15 cellular contexts compared by ENCODE assay signal in the genomic region with DNA sequence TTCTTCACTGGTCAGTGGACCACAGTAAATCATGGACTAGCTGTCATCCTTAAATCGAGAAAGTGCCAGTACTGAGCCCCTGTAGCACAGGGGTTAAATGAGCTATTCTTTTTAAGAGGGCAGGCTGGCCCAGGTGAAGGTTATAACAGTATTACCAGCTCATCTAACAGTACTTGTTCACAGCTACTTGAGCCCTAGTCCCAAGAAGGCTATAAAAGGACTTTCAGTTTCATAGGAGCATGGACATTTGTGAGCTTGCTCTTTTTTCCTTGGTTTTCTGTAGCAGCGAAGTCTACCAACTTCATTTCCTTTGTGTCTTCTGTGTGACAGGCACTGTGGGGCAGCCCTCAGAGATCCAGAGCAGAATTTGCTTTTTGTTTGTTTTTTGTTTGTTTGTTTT.
A peak's percentile ranks its signal among the peaks of the same experiment; 100 is the strongest.
DNase-seq lines count a peak whose midpoint lies in the region; ATAC-seq and TF ChIP-seq lines count a peak whose summit lies in the region.
"Had no signal": no experiment of that assay in that cellular context is flagged by ENCODE, and none has a peak within 500 bp of the region (broad histone marks: within the 10 kb centered on the region; RNA-seq: fewer than 3 reads in every experiment).

No MANE protein-coding gene starts in this region.

- H3K36me3 ChIP-seq in HEK293 (ENCODE audit: control insufficient read depth in 2 of 2, insufficient read depth in 1 of 2, low read length in 2 of 2) (peaks cover under 1 to 3% of the 10 kb centered on the region in 2 experiments; a peak in 2 of 3 replicates), MM.1S (replicated peaks; ENCODE audit: insufficient read depth, low read length) (no peaks in the 10 kb centered on the region), endocrine pancreas (ENCODE audit: control insufficient read depth, insufficient read depth, low read length) (no peaks in the 10 kb centered on the region), osteoblast (ENCODE audit: insufficient read depth, low read length) (no peaks in the 10 kb centered on the region), SK-N-SH (replicated peaks in 1 of 2; ENCODE audit: control insufficient read depth in 1 of 2, insufficient read depth in 2 of 2, low read length in 1 of 2) (no peaks in the 10 kb centered on the region)

- H3K79me2 ChIP-seq in MM.1S (ENCODE audit: low read length) (no peaks in the 10 kb centered on the region), osteoblast (ENCODE audit: insufficient read depth, low read length) (no peaks in the 10 kb centered on the region), SK-N-SH (ENCODE audit: insufficient read depth) (no peaks in the 10 kb centered on the region)

- H3K27me3 ChIP-seq in MM.1S (replicated peaks; ENCODE audit: insufficient read depth, low read length) (no peaks in the 10 kb centered on the region), endocrine pancreas (ENCODE audit: control insufficient read depth, insufficient read depth, low read length) (no peaks in the 10 kb centered on the region), osteoblast (ENCODE audit: insufficient read depth, low read length) (no peaks in the 10 kb centered on the region), SK-N-SH (ENCODE audit: insufficient read depth) (no peaks in the 10 kb centered on the region)

- H4K20me1 ChIP-seq in MM.1S (ENCODE audit: insufficient read depth, low read length) (no peaks in the 10 kb centered on the region), osteoblast (ENCODE audit: insufficient read depth, low read length) (no peaks in the 10 kb centered on the region), SK-N-SH (ENCODE audit: insufficient read depth) (no peaks in the 10 kb centered on the region)

- POLR2A ChIA-PET in HEK293 (lab: Yijun Ruan, JAX) (interaction anchor here (0.9 kb wide), 1 partner anchor 9 kb away, joined by 4 read pairs; no protein-coding TSS in a partner anchor), SK-N-SH (lab: Yijun Ruan, JAX) (no interaction called here)

- H3K9ac ChIP-seq in MM.1S (ENCODE audit: low read length) (no peak overlapping the region), endocrine pancreas (ENCODE audit: control insufficient read depth, insufficient read depth, low read length) (no peak overlapping the region), SK-N-SH (no peak overlapping the region)

- no peak for TF ChIP-seq EP300 in SK-N-SH (IDR thresholded peaks at IDR 0.05; ENCODE audit: borderline replicate concordance in 1 of 2, low read depth in 1 of 2, low read length in 1 of 2)

- TF ChIP-seq CTCF in HEK293 (tag by site-specific recombination; IDR thresholded peaks at IDR 0.05) (no peak), MM.1S (IDR thresholded peaks at IDR 0.05; ENCODE audit: low read length) (no peak), osteoblast (IDR thresholded peaks at IDR 0.05; ENCODE audit: extremely low read depth, low read depth, low read length) (no peak), SK-N-SH (IDR thresholded peaks at IDR 0.05) (no peak)

- H3K9me3 ChIP-seq in HEK293 (ENCODE audit: control insufficient read depth, insufficient read depth, low read depth, low read length): no peaks in the 10 kb centered on the region
- no peaks in the 10 kb centered on the region for H3K9me3 ChIP-seq in MM.1S (replicated peaks; ENCODE audit: insufficient read depth, low read length)
- H3K9me3 ChIP-seq in endocrine pancreas (ENCODE audit: control insufficient read depth, low read length): no peaks in the 10 kb centered on the region
- H3K9me3 ChIP-seq in osteoblast (ENCODE audit: low read depth, low read length): no peaks in the 10 kb centered on the region
- H3K9me3 ChIP-seq in SK-N-SH: no peaks in the 10 kb centered on the region

- H3K9me2 ChIP-seq in MM.1S (replicated peaks; ENCODE audit: insufficient read depth, low read length) (no peaks in the 10 kb centered on the region), SK-N-SH (no peaks in the 10 kb centered on the region)

- H3F3A ChIP-seq in MM.1S (ENCODE audit: insufficient read depth, low read length) (0 out of 2 replicates have a peak, but pooled peaks cover 5% of the 10 kb centered on the region), SK-N-SH (replicated peaks; ENCODE audit: insufficient read depth) (no peaks in the 10 kb centered on the region)

- H3K4me1 ChIP-seq in HEK293 (ENCODE audit: control insufficient read depth, insufficient read depth, low read length) (no peaks in the 10 kb centered on the region), MM.1S (ENCODE audit: low read length) (peaks cover 20% of the 10 kb centered on the region), endocrine pancreas (ENCODE audit: control insufficient read depth, insufficient read depth, low read length) (peaks cover 9% of the 10 kb centered on the region), osteoblast (ENCODE audit: insufficient read depth, low read length) (no peaks in the 10 kb centered on the region), SK-N-SH (ENCODE audit: control insufficient read depth in 1 of 2, insufficient read depth in 2 of 2, low read depth in 1 of 2, low read length in 1 of 2) (no peaks in the 10 kb centered on the region; a peak in 2 of 4 replicates)

- H3K27ac ChIP-seq in HEK293 (ENCODE audit: extremely low read depth, low read depth, low read length) (no peak overlapping the region), MM.1S (ENCODE audit: low read length) (peak overlapping the region; percentile 30; the same call in 1 of the 2 replicates), osteoblast (ENCODE audit: low read depth, low read length) (no peak overlapping the region), SK-N-SH (ENCODE audit: low read depth in 2 of 2, low read length in 1 of 2) (no peak overlapping the region)

- H2AFZ ChIP-seq in MM.1S (ENCODE audit: low read length) (no peak overlapping the region), osteoblast (ENCODE audit: low read length) (peak overlapping the region; percentile 10), SK-N-SH (ENCODE audit: low read depth) (no peak overlapping the region)

- DNase-seq in MM.1S: peak; percentile 52
- no peak for DNase-seq in osteoblast (ENCODE audit: insufficient read length, low spot score, missing footprints)
- DNase-seq in SK-N-SH: no peak
- DNase-seq: C1 segment of cervical spinal cord; Calu3; CD4-positive, alpha-beta T cell; DMS 273 treated with DMSO at 0.1 percent for 48 hours; DND-41; GDM1; HCEC 1CT; IMR-90 had no signal

- TF ChIP-seq RAD21 in SK-N-SH (IDR thresholded peaks at IDR 0.05; ENCODE audit: low read length): no peak

- peak overlapping the region; percentile 7; the same call in 1 of the 2 replicates for H3K4me2 ChIP-seq in MM.1S (ENCODE audit: low read depth, low read length)
- H3K4me2 ChIP-seq in osteoblast (ENCODE audit: insufficient read depth, low read length): no peak overlapping the region
- no peak overlapping the region for H3K4me2 ChIP-seq in SK-N-SH

- H3K4me3 ChIP-seq in HEK293 (ENCODE audit: low read depth, low read length) (no peak overlapping the region), MM.1S (ENCODE audit: low read length) (no peak overlapping the region), endocrine pancreas (ENCODE audit: control insufficient read depth, insufficient read depth, low read length) (peak overlapping the region; percentile 1), osteoblast (ENCODE audit: insufficient read depth, low read length) (no peak overlapping the region), SK-N-SH (ENCODE audit: low read depth in 2 of 2, low read length in 1 of 2) (no peak overlapping the region)

- WGBS in SK-N-SH (ENCODE audit: low lambda C conversion rate): 60% methylated on average over 2 of the region's 2 CpGs

- CTCF ChIA-PET in HEK293 (lab: Yijun Ruan, JAX): no interaction called here
- CTCF ChIA-PET in SK-N-SH (lab: Yijun Ruan, JAX): no interaction called here

- ATAC-seq in HG02870 (IDR thresholded peaks at IDR 0.05; ENCODE audit: unreplicated experiment) (no peak), GM21447 (IDR thresholded peaks at IDR 0.05; ENCODE audit: unreplicated experiment) (no peak)

TF ChIP-seq in HEK293, 187 proteins besides CTCF, POLR2A, EP300 and RAD21:
- no peak for TF ChIP-seq ZSCAN23 (tag by site-specific recombination; IDR thresholded peaks at IDR 0.05)
- TF ChIP-seq, protein P1, sequence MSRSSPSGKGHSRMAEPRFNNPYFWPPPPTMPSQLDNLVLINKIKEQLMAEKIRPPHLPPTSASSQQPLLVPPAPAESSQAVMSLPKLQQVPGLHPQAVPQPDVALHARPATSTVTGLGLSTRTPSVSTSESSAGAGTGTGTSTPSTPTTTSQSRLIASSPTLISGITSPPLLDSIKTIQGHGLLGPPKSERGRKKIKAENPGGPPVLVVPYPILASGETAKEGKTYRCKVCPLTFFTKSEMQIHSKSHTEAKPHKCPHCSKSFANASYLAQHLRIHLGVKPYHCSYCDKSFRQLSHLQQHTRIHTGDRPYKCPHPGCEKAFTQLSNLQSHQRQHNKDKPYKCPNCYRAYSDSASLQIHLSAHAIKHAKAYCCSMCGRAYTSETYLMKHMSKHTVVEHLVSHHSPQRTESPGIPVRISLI (tag by site-specific recombination; IDR thresholded peaks at IDR 0.05): 0 out of 2 replicates have a peak, but pooled peaks have one; percentile 20

TF ChIP-seq in SK-N-SH, 30 proteins besides CTCF, POLR2A, EP300 and RAD21 (continues in another document):
- no peak for TF ChIP-seq FOXJ3 (CRISPR knock-in tag; IDR thresholded peaks at IDR 0.05)
- TF ChIP-seq, protein P2, sequence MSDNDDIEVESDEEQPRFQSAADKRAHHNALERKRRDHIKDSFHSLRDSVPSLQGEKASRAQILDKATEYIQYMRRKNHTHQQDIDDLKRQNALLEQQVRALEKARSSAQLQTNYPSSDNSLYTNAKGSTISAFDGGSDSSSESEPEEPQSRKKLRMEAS (IDR thresholded peaks at IDR 0.05; ENCODE audit: low read depth): no peak
- TF ChIP-seq, protein P3, sequence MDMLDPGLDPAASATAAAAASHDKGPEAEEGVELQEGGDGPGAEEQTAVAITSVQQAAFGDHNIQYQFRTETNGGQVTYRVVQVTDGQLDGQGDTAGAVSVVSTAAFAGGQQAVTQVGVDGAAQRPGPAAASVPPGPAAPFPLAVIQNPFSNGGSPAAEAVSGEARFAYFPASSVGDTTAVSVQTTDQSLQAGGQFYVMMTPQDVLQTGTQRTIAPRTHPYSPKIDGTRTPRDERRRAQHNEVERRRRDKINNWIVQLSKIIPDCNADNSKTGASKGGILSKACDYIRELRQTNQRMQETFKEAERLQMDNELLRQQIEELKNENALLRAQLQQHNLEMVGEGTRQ (IDR thresholded peaks at IDR 0.05; ENCODE audit: borderline replicate concordance, low read depth, low read length): no peak
- TF ChIP-seq GABPA (IDR thresholded peaks at IDR 0.05; ENCODE audit: low read depth): no peak
- no peak for TF ChIP-seq POLR2AphosphoS5 (IDR thresholded peaks at IDR 0.05; ENCODE audit: low read depth, low read length)
- TF ChIP-seq ELF1 (IDR thresholded peaks at IDR 0.05): no peak
- TF ChIP-seq SIN3A (IDR thresholded peaks at IDR 0.05; ENCODE audit: borderline replicate concordance, low read depth, low read length): no peak
- no peak for TF ChIP-seq RCOR1 (IDR thresholded peaks at IDR 0.05; ENCODE audit: low read length)
- TF ChIP-seq FOSL2 (IDR thresholded peaks at IDR 0.05; ENCODE audit: borderline replicate concordance, low read depth): no peak
